Comparison of ENCODE assay signal across 8 cellular contexts in genomic region chr6:28648035-28648877, GRCh38.
DNase-seq lines count a peak whose midpoint lies in the region; FAIRE-seq and TF ChIP-seq lines count a peak whose summit lies in the region.

No MANE protein-coding gene starts in this region.

- H3K4me1 ChIP-seq in ascending aorta: no peaks in the 10 kb centered on the region
- H3K4me1 ChIP-seq in iPS-20b (ENCODE audit: insufficient read depth, low read length): no peaks in the 10 kb centered on the region; the same call in 1 of the 2 replicates

- peak; percentile 60 for FAIRE-seq in G401.6 (lab: Jason Lieb, UNC)

- peak overlapping the region; percentile 86 for H3K4me3 ChIP-seq in Jurkat, Clone E6-1 (ENCODE audit: low read length)
- H3K4me3 ChIP-seq in ascending aorta: peak overlapping the region; percentile 53 to 62
- H3K4me3 ChIP-seq in iPS-20b (ENCODE audit: low read length): peak overlapping the region; percentile 97

- H3K9ac ChIP-seq in iPS-20b (ENCODE audit: low read depth, low read length): peak overlapping the region; percentile 80; the same call in 1 of the 2 replicates

- H3K27me3 ChIP-seq in ascending aorta (no peaks in the 10 kb centered on the region), iPS-20b (ENCODE audit: insufficient read depth, low read length) (no peaks in the 10 kb centered on the region)

- H3K36me3 ChIP-seq in ascending aorta (no peaks in the 10 kb centered on the region), iPS-20b (ENCODE audit: insufficient read depth, low read depth, low read length) (no peaks in the 10 kb centered on the region)

- peak; percentile 86 for DNase-seq in Jurkat, Clone E6-1 (ENCODE audit: low read depth, low spot score)
- peak; percentile 90 for DNase-seq in RPMI8226
- DNase-seq in ascending aorta (ENCODE audit: low spot score in 2 of 2): no peak
- peak; percentile 62 to 66 for DNase-seq in stimulated activated CD4-positive, alpha-beta T cell treated with anti-CD3 and anti-CD28 coated beads, Interleukin-15, amount 100 ng/mL, for 48 hours (ENCODE audit: low read depth in 2 of 2)
- DNase-seq in GOT3 (lab: John Stamatoyannopoulos, UW): no peak
- DNase-seq in amniotic stem cell (lab: John Stamatoyannopoulos, UW): no peak

- no peaks in the 10 kb centered on the region for H3K9me3 ChIP-seq in ascending aorta
- H3K9me3 ChIP-seq in iPS-20b (ENCODE audit: insufficient read depth, low read depth, low read length): no peaks in the 10 kb centered on the region

- intact Hi-C loops in ascending aorta (cut with DNase I): no loop called here

- H3K27ac ChIP-seq in ascending aorta: no peak overlapping the region
- no peak overlapping the region for H3K27ac ChIP-seq in iPS-20b (ENCODE audit: low read length)

- no peak for TF ChIP-seq CTCF in ascending aorta (IDR thresholded peaks at IDR 0.05)

Comparison
In these comparisons a context has a peak if more than half of its experiments do, and no peak if none do; other contexts are left out.
1. DNase-seq: peak in Jurkat, Clone E6-1 (single experiment), RPMI8226 (single experiment) and stimulated activated CD4-positive, alpha-beta T cell treated with anti-CD3 and anti-CD28 coated beads, Interleukin-15, amount 100 ng/mL, for 48 hours (2 of 2); none in ascending aorta (0 of 2), GOT3 (single experiment) and amniotic stem cell (single experiment).
2. Peak in every context shown above with its lines, with median percentiles within 50 percentile points of each other: H3K4me3 ChIP-seq.